Comparison of ENCODE assay signal across 8 cellular contexts in the genomic region with DNA sequence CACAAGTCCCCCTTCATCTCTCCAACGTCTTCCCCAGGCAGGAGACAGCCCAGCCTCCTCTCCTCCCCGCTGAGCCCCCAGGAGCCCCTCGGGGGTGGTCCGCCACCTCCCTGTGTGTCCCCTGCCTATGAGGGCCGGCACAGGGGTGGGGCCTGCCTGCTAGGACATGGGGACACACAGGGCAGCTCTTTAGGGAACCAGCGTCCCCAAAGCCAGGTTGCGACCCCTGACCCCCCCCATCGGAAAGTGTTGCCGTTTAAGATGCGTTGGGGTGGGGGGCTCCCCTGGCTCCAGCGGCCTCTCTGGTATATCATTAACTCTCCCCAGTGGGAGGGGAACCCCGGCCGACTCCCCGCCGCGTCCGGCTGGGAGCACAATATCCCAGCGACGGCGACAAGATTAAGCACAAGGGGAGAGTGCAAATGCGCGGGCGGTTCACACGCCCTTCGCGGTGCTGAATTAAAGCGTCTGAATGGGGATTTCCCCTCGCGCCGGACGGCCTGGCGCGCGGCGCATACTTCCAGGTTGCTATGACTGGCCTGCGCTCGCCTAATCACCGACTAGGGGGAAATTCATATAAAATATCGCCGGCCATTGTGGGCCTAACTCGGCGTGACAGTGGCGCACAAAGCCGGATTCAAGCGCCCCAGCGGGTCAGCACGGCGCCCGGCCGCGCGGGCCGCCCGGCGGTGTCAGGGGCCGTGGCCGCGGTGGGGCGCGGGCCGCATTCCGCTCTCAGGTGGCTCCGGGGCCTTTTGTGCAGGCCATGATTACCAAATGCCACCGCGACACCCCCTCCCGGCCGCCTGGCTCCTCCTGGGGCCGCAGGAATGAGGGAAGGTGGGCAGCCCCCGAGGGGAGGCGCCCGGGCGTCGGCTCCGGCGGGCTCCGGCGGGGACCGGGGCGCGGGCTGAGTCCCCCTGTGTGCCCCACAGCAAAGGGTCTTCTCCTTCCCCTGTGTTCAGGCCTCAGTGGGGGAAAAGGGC. TPM values are rescaled to one million over a fixed set of nuclear protein-coding genes. Genes with fewer than 3 reads are reported as not detected.
DNase-seq lines count a peak whose midpoint lies in the region; ATAC-seq lines count a peak whose summit lies in the region.

No MANE protein-coding gene starts in this region.

- no peaks in the 10 kb centered on the region for H3K36me3 Mint-ChIP-seq in activated CD8-positive, alpha-beta memory T cell treated with anti-CD3 and anti-CD28 coated beads, Interleukin-2, amount 10 ng/mL, durations not matched to agents 7 days and 5 days

- peak overlapping the region; percentile 53 for H3K4me3 ChIP-seq in iPS-18c (ENCODE audit: insufficient read depth, low read depth, low read length)

- no peaks in the 10 kb centered on the region for H3K4me1 Mint-ChIP-seq in activated CD8-positive, alpha-beta memory T cell treated with anti-CD3 and anti-CD28 coated beads, Interleukin-2, amount 10 ng/mL, durations not matched to agents 7 days and 5 days

- DNase-seq in activated CD8-positive, alpha-beta memory T cell treated with anti-CD3 and anti-CD28 coated beads, Interleukin-2, amount 10 ng/mL, durations not matched to agents 7 days and 5 days, result peak; percentile 55
- DNase-seq in stimulated activated CD4-positive, alpha-beta T cell treated with anti-CD3 and anti-CD28 coated beads, Interleukin-4, amount 100 ng/mL, for 1 hour, result peak; percentile 36
- DNase-seq in NCI-H2227 (lab: John Stamatoyannopoulos, UW; ENCODE audit: unreplicated experiment) (no peak), NCI-H2029 (lab: John Stamatoyannopoulos, UW) (no peak), NOMO-1 treated with dmso at 0.1 percent for 144 hours (lab: John Stamatoyannopoulos, UW; ENCODE audit: unreplicated experiment) (no peak)

- no peak overlapping the region for H3K27ac Mint-ChIP-seq in activated CD8-positive, alpha-beta memory T cell treated with anti-CD3 and anti-CD28 coated beads, Interleukin-2, amount 10 ng/mL, durations not matched to agents 7 days and 5 days

- H3K27me3 Mint-ChIP-seq in activated CD8-positive, alpha-beta memory T cell treated with anti-CD3 and anti-CD28 coated beads, Interleukin-2, amount 10 ng/mL, durations not matched to agents 7 days and 5 days, result peaks cover 34% of the 10 kb centered on the region

- no peaks in the 10 kb centered on the region for H3K9me3 ChIP-seq in iPS-18c (ENCODE audit: control insufficient read depth, insufficient read depth, low read length)

- peak; percentile 81 for ATAC-seq in GM19025 (IDR thresholded peaks at IDR 0.05; ENCODE audit: low read depth, unreplicated experiment)
- peak; percentile 66 for ATAC-seq in HG02870 (IDR thresholded peaks at IDR 0.05; ENCODE audit: unreplicated experiment)
- peak; percentile 76 for ATAC-seq in activated CD8-positive, alpha-beta memory T cell treated with anti-CD3 and anti-CD28 coated beads, Interleukin-2, amount 10 ng/mL, durations not matched to agents 7 days and 5 days

- CTCF ChIA-PET in activated CD8-positive, alpha-beta memory T cell treated with anti-CD3 and anti-CD28 coated beads, Interleukin-2, amount 10 ng/mL, durations not matched to agents 7 days and 5 days (lab: Charles Lee), result no interaction called here

- no peak overlapping the region for H3K4me3 Mint-ChIP-seq in activated CD8-positive, alpha-beta memory T cell treated with anti-CD3 and anti-CD28 coated beads, Interleukin-2, amount 10 ng/mL, durations not matched to agents 7 days and 5 days

- H3K9me3 Mint-ChIP-seq in activated CD8-positive, alpha-beta memory T cell treated with anti-CD3 and anti-CD28 coated beads, Interleukin-2, amount 10 ng/mL, durations not matched to agents 7 days and 5 days (ENCODE audit: low read depth), result no peaks in the 10 kb centered on the region

RNA-seq across cellular contexts. Expression of a gene that starts 30.9 kb away (rescaled TPM):
- not detected for total RNA-seq in activated CD8-positive, alpha-beta memory T cell treated with anti-CD3 and anti-CD28 coated beads, Interleukin-2, amount 10 ng/mL, durations not matched to agents 7 days and 5 days

RNA-seq across cellular contexts. Expression of a gene that starts 44.8 kb away (rescaled TPM):
- total RNA-seq in activated CD8-positive, alpha-beta memory T cell treated with anti-CD3 and anti-CD28 coated beads, Interleukin-2, amount 10 ng/mL, durations not matched to agents 7 days and 5 days, result 100 to 1,000 TPM; 313 to 344 TPM

Comparison
In these comparisons a context has a peak if more than half of its experiments do, and no peak if none do; other contexts are left out.
1. DNase-seq: peak in activated CD8-positive, alpha-beta memory T cell treated with anti-CD3 and anti-CD28 coated beads, Interleukin-2, amount 10 ng/mL, durations not matched to agents 7 days and 5 days (single experiment) and stimulated activated CD4-positive, alpha-beta T cell treated with anti-CD3 and anti-CD28 coated beads, Interleukin-4, amount 100 ng/mL, for 1 hour (single experiment); none in NCI-H2227 (single experiment), NCI-H2029 (single experiment) and NOMO-1 treated with dmso at 0.1 percent for 144 hours (single experiment).
2. Peak in every context shown above with its lines, with median percentiles within 50 percentile points of each other: ATAC-seq.